In the genomic region with DNA sequence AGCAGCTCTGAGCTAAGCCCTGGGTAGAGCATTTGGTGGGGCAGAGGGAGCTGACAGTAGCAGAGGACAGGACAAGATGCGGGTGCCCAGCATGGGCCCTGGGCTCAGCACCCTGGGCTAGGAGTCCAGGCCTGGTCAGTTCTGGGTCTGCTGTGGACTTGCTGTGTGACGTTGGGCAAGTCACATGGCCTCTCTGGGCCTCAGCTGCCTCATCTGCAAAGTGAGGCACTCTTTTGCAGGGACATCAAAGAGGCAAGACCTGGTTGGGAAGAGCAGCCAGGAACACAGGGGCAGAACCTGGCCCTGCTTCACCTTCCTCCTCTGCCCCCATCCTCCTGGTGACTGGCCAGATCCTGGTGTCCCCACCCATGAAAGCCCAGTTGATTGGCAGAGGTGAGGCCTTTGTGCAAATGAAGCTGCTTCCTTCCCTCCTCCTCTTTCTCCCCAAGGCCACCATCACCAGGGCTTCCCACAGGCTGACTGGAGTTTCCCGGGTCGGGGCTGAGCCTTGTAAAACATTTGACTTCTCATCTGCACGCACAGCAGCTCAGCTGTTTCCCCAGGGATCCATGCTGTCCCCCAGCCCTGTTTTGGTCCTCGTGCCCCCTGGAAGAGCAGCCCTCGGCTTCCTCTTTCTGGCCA, we compare ENCODE assay signal across 17 cellular contexts.
DNase-seq lines count a peak whose midpoint lies in the region; ATAC-seq, FAIRE-seq and TF ChIP-seq lines count a peak whose summit lies in the region.
"Had no signal": no experiment of that assay in that cellular context is flagged by ENCODE, and none has a peak within 500 bp of the region (broad histone marks: within the 10 kb centered on the region; RNA-seq: fewer than 3 reads in every experiment).

No MANE protein-coding gene starts in this region.

- H3K9me3 ChIP-seq in A549 (no peaks in the 10 kb centered on the region), RWPE2 (ENCODE audit: severe bottlenecking) (no peaks in the 10 kb centered on the region)
- H3K9me3 ChIP-seq: gastrocnemius medialis had no signal

- no peaks in the 10 kb centered on the region for H3K27me3 ChIP-seq in RWPE2 (ENCODE audit: insufficient read depth, poor library complexity, severe bottlenecking)
- H3K27me3 ChIP-seq: gastrocnemius medialis had no signal

- 52% methylated on average over 7 of the region's 7 CpGs for WGBS in A549 (ENCODE audit: missing lambda C conversion rate)

- CTCF ChIA-PET in A549 (lab: Yijun Ruan, JAX), result no interaction called here

- no peak; a peak in 1 of 6 replicates for ATAC-seq in A549
- ATAC-seq in RWPE2 (ENCODE audit: low read depth), result peak; percentile 12; the same call in 1 of the 3 replicates
- no peak for ATAC-seq in left lobe of liver
- ATAC-seq in HG03342 (IDR thresholded peaks at IDR 0.05; ENCODE audit: unreplicated experiment), result no peak
- ATAC-seq in GM18502 (IDR thresholded peaks at IDR 0.05; ENCODE audit: poor library complexity, unreplicated experiment), result no peak
- ATAC-seq: gastrocnemius medialis, T-cell had no signal

- no peaks in the 10 kb centered on the region for H3K4me1 Mint-ChIP-seq in endothelial cell (ENCODE audit: unreplicated experiment)
- H3K4me1 Mint-ChIP-seq: neural crest cell, T-cell had no signal

- H3K36me3 Mint-ChIP-seq in endothelial cell (ENCODE audit: low read depth, unreplicated experiment), result no peaks in the 10 kb centered on the region
- H3K36me3 Mint-ChIP-seq: T-cell had no signal

- no peak overlapping the region for H3K4me3 Mint-ChIP-seq in endothelial cell (ENCODE audit: unreplicated experiment)
- H3K4me3 Mint-ChIP-seq: neural crest cell, T-cell had no signal

- FAIRE-seq in A549 (lab: Jason Lieb, UNC), result no peak

- TF ChIP-seq CTCF in A549 (IDR thresholded peaks at IDR 0.05) (no peak), RWPE2 (IDR thresholded peaks at IDR 0.05; ENCODE audit: poor library complexity, severe bottlenecking) (no peak), endothelial cell (IDR thresholded peaks at IDR 0.05; ENCODE audit: unreplicated experiment) (no peak)

- H3K9me3 Mint-ChIP-seq in endothelial cell (ENCODE audit: unreplicated experiment), result no peaks in the 10 kb centered on the region
- H3K9me3 Mint-ChIP-seq: neural crest cell, T-cell had no signal

- H3K4me1 ChIP-seq in A549, result no peaks in the 10 kb centered on the region
- H3K4me1 ChIP-seq in RWPE2 (ENCODE audit: insufficient read depth, poor library complexity, severe bottlenecking), result no peaks in the 10 kb centered on the region
- H3K4me1 ChIP-seq: gastrocnemius medialis had no signal

- no peak for TF ChIP-seq EP300 in A549 (IDR thresholded peaks at IDR 0.05)

- no peak overlapping the region for H3K4me2 ChIP-seq in A549

- no peak for TF ChIP-seq POLR2A in A549 (IDR thresholded peaks at IDR 0.05; ENCODE audit: low read length)

- H3K4me3 ChIP-seq in A549 (no peak overlapping the region), RWPE2 (ENCODE audit: severe bottlenecking) (no peak overlapping the region)
- H3K4me3 ChIP-seq: gastrocnemius medialis had no signal

- peaks cover 4% of the 10 kb centered on the region for H3K27me3 Mint-ChIP-seq in endothelial cell (ENCODE audit: unreplicated experiment)

- no peak for DNase-seq in A549 (ENCODE audit: low read depth in 1 of 2, low spot score in 1 of 2)
- peak; percentile 71 for DNase-seq in ELF-1 (ENCODE audit: low read depth, low spot score)
- DNase-seq in RWPE2 (ENCODE audit: low spot score), result peak; percentile 17
- peak; percentile 34 for DNase-seq in left lobe of liver (ENCODE audit: low spot score)
- no peak for DNase-seq in endothelial cell (ENCODE audit: low spot score)
- no peak for DNase-seq in kidney tubule cell (ENCODE audit: low spot score)
- DNase-seq: AML-193, aorta, gastrocnemius medialis, HCEC 1CT, MM.1S, NCI-H2029 treated with DMSO at 0.1 percent for 48 hours, WERI-Rb-1 had no signal

- H3K27ac ChIP-seq in A549 (no peak overlapping the region), RWPE2 (ENCODE audit: poor library complexity, severe bottlenecking) (no peak overlapping the region)
- H3K27ac ChIP-seq: gastrocnemius medialis, WERI-Rb-1 had no signal

- no peaks in the 10 kb centered on the region for H3K36me3 ChIP-seq in RWPE2 (ENCODE audit: low read depth)
- H3K36me3 ChIP-seq: gastrocnemius medialis, WERI-Rb-1 had no signal

- H3K27ac Mint-ChIP-seq in endothelial cell (ENCODE audit: unreplicated experiment), result no peak overlapping the region
- H3K27ac Mint-ChIP-seq: T-cell had no signal

- POLR2A ChIA-PET in A549 (lab: Yijun Ruan, JAX), result no interaction called here

- no peak for TF ChIP-seq RAD21 in A549 (conservative IDR thresholded peaks at IDR 0.05 in 1 of 2, IDR thresholded peaks at IDR 0.05 in 1 of 2)

TF ChIP-seq in A549, 52 proteins besides CTCF, POLR2A, EP300 and RAD21:
- no peak for TF ChIP-seq JUN (IDR thresholded peaks at IDR 0.05)
- peak; percentile 7 for TF ChIP-seq ZFP36 (IDR thresholded peaks at IDR 0.05; ENCODE audit: borderline replicate concordance, partially characterized antibody)
- TF ChIP-seq HDAC2 (IDR thresholded peaks at IDR 0.05), result no peak
- no peak for TF ChIP-seq MYC (IDR thresholded peaks at IDR 0.05; ENCODE audit: borderline replicate concordance, low read length)

Comparison
In these comparisons a context has a peak if more than half of its experiments do, and no peak if none do; other contexts are left out.
1. DNase-seq: peak in ELF-1 (single experiment), RWPE2 (single experiment) and left lobe of liver (single experiment); none in A549 (0 of 2), endothelial cell (single experiment) and kidney tubule cell (single experiment).